ENCODE assay signal across 8 cellular contexts in genomic region chr3:98602078-98602678, GRCh38. TPM values are rescaled to one million over a fixed set of nuclear protein-coding genes. Genes with fewer than 3 reads are reported as not detected.
DNase-seq lines count a peak whose midpoint lies in the region; ATAC-seq, FAIRE-seq and TF ChIP-seq lines count a peak whose summit lies in the region.

No MANE protein-coding gene starts in this region.

- H3K36me3 ChIP-seq in kidney (ENCODE audit: control insufficient read depth in 1 of 2, insufficient read depth in 2 of 2, low read length in 2 of 2) (no peaks in the 10 kb centered on the region), tibial artery (no peaks in the 10 kb centered on the region)

- ATAC-seq in activated CD4-positive, CD25-positive, alpha-beta regulatory T cell treated with anti-CD3 and anti-CD28 coated beads, Interleukin-2, amount 50 U/mL, for 24 hours, result peak; percentile 48 to 59
- ATAC-seq in GM19452 (IDR thresholded peaks at IDR 0.05; ENCODE audit: unreplicated experiment) (peak; percentile 54), HG03432 (IDR thresholded peaks at IDR 0.05; ENCODE audit: unreplicated experiment) (peak; percentile 77)

- intact Hi-C loops in kidney (cut with DNase I) (no loop called here), tibial artery (cut with DNase I; ENCODE audit: low total_unique reads) (loop anchor here (2.0 kb wide), 1 partner anchor 211 kb away; no protein-coding TSS in a partner anchor)

- H3K27me3 ChIP-seq in tibial artery, result no peaks in the 10 kb centered on the region

- H3K4me3 ChIP-seq in kidney (ENCODE audit: low read length in 2 of 2) (no peak overlapping the region), tibial artery (no peak overlapping the region)

- peak; percentile 66 for FAIRE-seq in kidney (lab: Jason Lieb, UNC)

- H3K27ac ChIP-seq in kidney (ENCODE audit: low read depth in 2 of 2, low read length in 2 of 2) (no peak overlapping the region), tibial artery (no peak overlapping the region)

- H3K4me1 ChIP-seq in kidney (ENCODE audit: control insufficient read depth in 1 of 2, insufficient read depth in 1 of 2, low read depth in 1 of 2, low read length in 2 of 2) (no peaks in the 10 kb centered on the region), tibial artery (no peaks in the 10 kb centered on the region)

- no peak overlapping the region for H3K9ac ChIP-seq in kidney (ENCODE audit: low read length in 2 of 2)

- H3K9me3 ChIP-seq in kidney (ENCODE audit: control insufficient read depth in 1 of 2, low read length in 2 of 2) (no peaks in the 10 kb centered on the region), tibial artery (no peaks in the 10 kb centered on the region)

- in situ Hi-C loops in T47D (cut with HindIII; ENCODE audit: low pct_unique_long_range_greater_than_20kb, low sequenced_read_pairs), result no loop called here

- TF ChIP-seq CTCF in kidney (IDR thresholded peaks at IDR 0.05; ENCODE audit: borderline replicate concordance, extremely low read depth, insufficient read depth), result peak; percentile 75
- TF ChIP-seq CTCF in tibial artery (IDR thresholded peaks at IDR 0.05), result peak; percentile 76 to 81

- no peak for DNase-seq in activated CD4-positive, CD25-positive, alpha-beta regulatory T cell treated with anti-CD3 and anti-CD28 coated beads, Interleukin-2, amount 50 U/mL, for 72 hours
- DNase-seq in NCI-H774 (lab: John Stamatoyannopoulos, UW) (peak; percentile 36), T47D (ENCODE audit: low read depth in 1 of 2, low spot score in 1 of 2) (peak; percentile 51 to 75), kidney (no peak), tibial artery (peak in 1 of 2 donors; percentile 23)

RNA-seq across cellular contexts. Expression of gene CPOX, which starts 8.8 kb away (rescaled TPM):
- total RNA-seq in kidney, result 13.7 TPM
- polyA plus RNA-seq in kidney (ENCODE audit: insufficient read depth, low read depth, low replicate concordance), result 6.6 TPM

Comparison
In these comparisons a context has a peak if more than half of its experiments do, and no peak if none do; other contexts are left out.
1. DNase-seq: peak in NCI-H774 (single experiment) and T47D (2 of 2); none in activated CD4-positive, CD25-positive, alpha-beta regulatory T cell treated with anti-CD3 and anti-CD28 coated beads, Interleukin-2, amount 50 U/mL, for 72 hours (single experiment) and kidney (single experiment).
2. Peak in every context shown above with its lines, with median percentiles within 50 percentile points of each other: ATAC-seq.